31 cellular contexts compared by ENCODE assay signal in genomic region chr11:87583931-87584330, GRCh38.
"Had no signal": no experiment of that assay in that cellular context is flagged by ENCODE, and none has a peak within 500 bp of the region (broad histone marks: within the 10 kb centered on the region; RNA-seq: fewer than 3 reads in every experiment).

No MANE protein-coding gene starts in this region.

- H3K4me3 ChIP-seq: left lung, lower lobe of right lung, neural progenitor cell, psoas muscle, right atrium auricular region, skin epidermis, suprapubic skin, thoracic aorta, tibial artery, upper lobe of right lung had no signal

- H3K27ac ChIP-seq: left lung, lower lobe of right lung, neural progenitor cell, neutrophil, parathyroid adenoma, psoas muscle, right atrium auricular region, skin epidermis, suprapubic skin, thoracic aorta, tibial artery, upper lobe of right lung had no signal

- H3K27ac Mint-ChIP-seq: mesothelial cell of epicardium; naive B cell; natural killer cell; nephron progenitor cell; neural progenitor cell; stimulated activated effector memory CD8-positive, alpha-beta T cell treated with anti-CD3 and anti-CD28 coated beads, Interleukin-12 subunit alpha, Interleukin-12 subunit beta, amount 100 ng/mL, for 72 hours; stimulated activated naive CD8-positive, alpha-beta T cell treated with anti-CD3 and anti-CD28 coated beads, Interleukin-15, Interleukin-2, amounts not matched to agents 100 ng/mL and 50 ng/mL, for 24 hours had no signal

- H3K27me3 ChIP-seq: left lung, neural progenitor cell, neutrophil, right atrium auricular region, suprapubic skin, tibial artery, upper lobe of right lung had no signal

- H3K9me3 Mint-ChIP-seq: neural progenitor cell; stimulated activated naive CD8-positive, alpha-beta T cell treated with anti-CD3 and anti-CD28 coated beads, Interleukin-15, Interleukin-2, amounts not matched to agents 100 ng/mL and 50 ng/mL, for 24 hours had no signal

- ATAC-seq: left colon; left lung; lower lobe of right lung; natural killer cell; psoas muscle; sciatic nerve; stimulated activated effector memory CD8-positive, alpha-beta T cell treated with anti-CD3 and anti-CD28 coated beads, Interleukin-12 subunit alpha, Interleukin-12 subunit beta, amount 100 ng/mL, for 72 hours; upper lobe of right lung had no signal

- H3K9me3 ChIP-seq: lower lobe of right lung, neutrophil, psoas muscle, right atrium auricular region, suprapubic skin, thoracic aorta, tibial artery, upper lobe of right lung had no signal

- H3K36me3 ChIP-seq: left lung, lower lobe of right lung, neural progenitor cell, neutrophil, right atrium auricular region, suprapubic skin, thoracic aorta, tibial artery, upper lobe of right lung had no signal

- DNase-seq: hippocampal formation; kidney; left colon; left lung; lower lobe of right lung; mesendoderm; naive B cell; natural killer cell; nephron progenitor cell; occipital lobe; psoas muscle; stimulated activated CD4-positive, alpha-beta T cell treated with anti-CD3 and anti-CD28 coated beads, Interleukin-12 subunit alpha, Interleukin-12 subunit beta, amount 100 ng/mL, for 4 hours; stimulated activated CD4-positive, alpha-beta T cell treated with anti-CD3 and anti-CD28 coated beads, Interleukin-15, amount 100 ng/mL, for 24 hours; stimulated activated CD4-positive, alpha-beta T cell treated with anti-CD3 and anti-CD28 coated beads, Interleukin-2, amount 100 ng/mL, for 24 hours; stimulated activated CD4-positive, alpha-beta T cell treated with anti-CD3 and anti-CD28 coated beads, Interleukin-4, amount 100 ng/mL, for 24 hours; stimulated activated naive CD4-positive, alpha-beta T cell; tibial artery; trophoblast cell; upper lobe of right lung had no signal

- H3K4me3 Mint-ChIP-seq: mesothelial cell of epicardium; naive B cell; natural killer cell; nephron progenitor cell; neural progenitor cell; stimulated activated effector memory CD8-positive, alpha-beta T cell treated with anti-CD3 and anti-CD28 coated beads, Interleukin-12 subunit alpha, Interleukin-12 subunit beta, amount 100 ng/mL, for 72 hours; stimulated activated naive CD8-positive, alpha-beta T cell treated with anti-CD3 and anti-CD28 coated beads, Interleukin-15, Interleukin-2, amounts not matched to agents 100 ng/mL and 50 ng/mL, for 24 hours had no signal

- H3K4me1 Mint-ChIP-seq: mesothelial cell of epicardium; naive B cell; natural killer cell; nephron progenitor cell; stimulated activated effector memory CD8-positive, alpha-beta T cell treated with anti-CD3 and anti-CD28 coated beads, Interleukin-12 subunit alpha, Interleukin-12 subunit beta, amount 100 ng/mL, for 72 hours had no signal

- H3K36me3 Mint-ChIP-seq: naive B cell; neural progenitor cell; stimulated activated effector memory CD8-positive, alpha-beta T cell treated with anti-CD3 and anti-CD28 coated beads, Interleukin-12 subunit alpha, Interleukin-12 subunit beta, amount 100 ng/mL, for 72 hours had no signal

- FAIRE-seq: kidney, urothelium cell line had no signal

- H3K27me3 Mint-ChIP-seq: naive B cell; stimulated activated naive CD8-positive, alpha-beta T cell treated with anti-CD3 and anti-CD28 coated beads, Interleukin-15, Interleukin-2, amounts not matched to agents 100 ng/mL and 50 ng/mL, for 24 hours had no signal

- H3K4me1 ChIP-seq: left lung, lower lobe of right lung, neural progenitor cell, parathyroid adenoma, psoas muscle, right atrium auricular region, suprapubic skin, tibial artery, upper lobe of right lung had no signal
